ENCODE assay signal across 9 cellular contexts in genomic region chr6:30759575-30760239, GRCh38. TPM values are rescaled to one million over a fixed set of nuclear protein-coding genes. Genes with fewer than 3 reads are reported as not detected.
DNase-seq lines count a peak whose midpoint lies in the region; TF ChIP-seq lines count a peak whose summit lies in the region.
"Had no signal": no experiment of that assay in that cellular context is flagged by ENCODE, and none has a peak within 500 bp of the region (broad histone marks: within the 10 kb centered on the region; RNA-seq: fewer than 3 reads in every experiment).

No MANE protein-coding gene starts in this region.

- H3K79me1 ChIP-seq in mesendoderm (ENCODE audit: low read length), result no peaks in the 10 kb centered on the region

- H3K9ac ChIP-seq in mesendoderm (ENCODE audit: low read length), result no peak overlapping the region

- H3K27ac Mint-ChIP-seq in chondrocyte (ENCODE audit: unreplicated experiment), result peak overlapping the region; percentile 98

- no peaks in the 10 kb centered on the region for H3K27me3 ChIP-seq in mesendoderm (ENCODE audit: insufficient read depth, low read length, poor library complexity)

- H3K4me2 ChIP-seq in mesendoderm (ENCODE audit: low read length), result no peak overlapping the region

- peaks cover 4% of the 10 kb centered on the region for H3K36me3 Mint-ChIP-seq in chondrocyte (ENCODE audit: low read depth)

- peak; percentile 98 for DNase-seq in AG04449 (ENCODE audit: low read depth, low spot score)
- DNase-seq in HS-5 (ENCODE audit: low read depth), result peak; percentile 87
- no peak for DNase-seq in chondrocyte (ENCODE audit: low spot score)
- DNase-seq in mesendoderm, result peak; percentile 96
- no peak for DNase-seq in SKM-1 (lab: John Stamatoyannopoulos, UW; ENCODE audit: unreplicated experiment)
- no peak for DNase-seq in HT-29 (ENCODE audit: low spot score)
- DNase-seq in midbrain (lab: John Stamatoyannopoulos, UW), result no peak
- no peak for DNase-seq in NK-92 (lab: John Stamatoyannopoulos, UW; ENCODE audit: unreplicated experiment)

- no peak overlapping the region for H2BK120ac ChIP-seq in mesendoderm (ENCODE audit: low read depth, low read length)

- no peaks in the 10 kb centered on the region for H3K36me3 ChIP-seq in mesendoderm (ENCODE audit: control insufficient read depth, insufficient read depth, low read length)

- no peak overlapping the region for H4K8ac ChIP-seq in mesendoderm (ENCODE audit: low read depth, low read length)

- H2AK5ac ChIP-seq in mesendoderm (ENCODE audit: low read length), result peak overlapping the region; percentile 96

- TF ChIP-seq CTCF in AG04449 (IDR thresholded peaks at IDR 0.05; ENCODE audit: insufficient read depth, low read length, missing control alignments) (no peak), chondrocyte (IDR thresholded peaks at IDR 0.05) (no peak)

- peak overlapping the region; percentile 73 for H3K56ac ChIP-seq in mesendoderm (ENCODE audit: low read length)

- peak overlapping the region; percentile 6 for H3K27ac ChIP-seq in mesendoderm (ENCODE audit: low read depth, low read length)
- H3K27ac ChIP-seq: HL-60 had no signal

- peaks cover 5% of the 10 kb centered on the region for H3K9me3 Mint-ChIP-seq in chondrocyte (ENCODE audit: low read depth)

- no peaks in the 10 kb centered on the region for H3K79me2 ChIP-seq in mesendoderm (ENCODE audit: control insufficient read depth, insufficient read depth, low read length)

- peaks cover 12% of the 10 kb centered on the region for H3K4me1 ChIP-seq in mesendoderm (ENCODE audit: control insufficient read depth, low read depth, low read length)

- no peaks in the 10 kb centered on the region for H3K27me3 Mint-ChIP-seq in chondrocyte (ENCODE audit: low read depth)

- H3K4me3 Mint-ChIP-seq in chondrocyte (ENCODE audit: unreplicated experiment), result no peak overlapping the region

- H4K5ac ChIP-seq in mesendoderm (ENCODE audit: low read length), result no peak overlapping the region

- peak overlapping the region; percentile 91 for H3K23ac ChIP-seq in mesendoderm (ENCODE audit: low read length)

- H3K4me1 Mint-ChIP-seq in chondrocyte (ENCODE audit: low read depth), result peaks cover 81% of the 10 kb centered on the region

- H3K4me3 ChIP-seq in AG04449 (ENCODE audit: low read depth, low read length) (no peak overlapping the region), mesendoderm (ENCODE audit: low read length) (no peak overlapping the region)

- no CpG with 5 or more reads among the region's 10 CpGs for WGBS in mesendoderm (ENCODE audit: extremely low coverage, insufficient coverage, low lambda C conversion rate)

- POLR2A ChIA-PET in AG04449 (lab: Yijun Ruan, JAX), result interaction anchor here (0.6 to 1.5 kb wide), 7 partner anchors 10 to 39 kb away, joined by 3 to 16 read pairs (median 6); partner anchors contain the start of gene IER3

- H2BK5ac ChIP-seq in mesendoderm (ENCODE audit: low read length), result peak overlapping the region; percentile 91

- peak overlapping the region; percentile 28 for H3K18ac ChIP-seq in mesendoderm (ENCODE audit: low read length)

- CTCF ChIA-PET in AG04449 (lab: Yijun Ruan, JAX), result interaction anchor here (0.7 to 3.1 kb wide), 3 partner anchors 9 to 62 kb away, joined by 3 to 19 read pairs (median 5); no protein-coding TSS in a partner anchor

- H3K4ac ChIP-seq in mesendoderm (ENCODE audit: low read depth, low read length), result no peak overlapping the region

- H2BK15ac ChIP-seq in mesendoderm (replicated peaks; ENCODE audit: low read depth), result no peak overlapping the region

RNA-seq across cellular contexts. Expression of gene IER3, which starts 15.4 kb away (rescaled TPM):
- total RNA-seq in chondrocyte, result 332 to 354 TPM (median 333 TPM) in 3 replicates
- polyA plus RNA-seq in mesendoderm (2013, experiment 1 of 2), result 285 TPM
- polyA plus RNA-seq in mesendoderm (2013, experiment 2 of 2), result 254 TPM
- 200 and 206 TPM in 2 replicates for total RNA-seq in HT-29 (2014; rRNA removed; shearing (Covaris generic))

RNA-seq across cellular contexts. Expression of gene FLOT1, which starts 17.2 kb away (rescaled TPM):
- 66.8 to 72.7 TPM (median 69.1 TPM) in 3 replicates for total RNA-seq in chondrocyte
- polyA plus RNA-seq in mesendoderm (2013, experiment 1 of 2), result 70.7 TPM
- polyA plus RNA-seq in mesendoderm (2013, experiment 2 of 2), result 68.2 TPM
- 142 and 152 TPM in 2 replicates for total RNA-seq in HT-29 (2014; rRNA removed; shearing (Covaris generic))

RNA-seq across cellular contexts. Expression of gene TUBB, which starts 39.6 kb away (rescaled TPM):
- 681 to 975 TPM (median 692 TPM) in 3 replicates for total RNA-seq in chondrocyte
- polyA plus RNA-seq in mesendoderm (2013, experiment 1 of 2), result 1,956 TPM
- 1,954 TPM for polyA plus RNA-seq in mesendoderm (2013, experiment 2 of 2)
- total RNA-seq in HT-29 (2014; rRNA removed; shearing (Covaris generic)), result 935 and 959 TPM in 2 replicates

RNA-seq across cellular contexts. Expression of gene MDC1, which starts 42.6 kb away (rescaled TPM):
- total RNA-seq in chondrocyte, result 25.5 to 33.5 TPM (median 33.1 TPM) in 3 replicates
- 30.4 TPM for polyA plus RNA-seq in mesendoderm (2013, experiment 1 of 2)
- 29.4 TPM for polyA plus RNA-seq in mesendoderm (2013, experiment 2 of 2)
- 24.8 and 24.9 TPM in 2 replicates for total RNA-seq in HT-29 (2014; rRNA removed; shearing (Covaris generic))

Comparison
In these comparisons a context has a peak if more than half of its experiments do, and no peak if none do; other contexts are left out.
1. DNase-seq: peak in AG04449 (single experiment), HS-5 (single experiment) and mesendoderm (single experiment); none in chondrocyte (single experiment), SKM-1 (single experiment), HT-29 (single experiment), midbrain (single experiment) and NK-92 (single experiment).